ENCODE assay signal across 9 cellular contexts in the genomic region with DNA sequence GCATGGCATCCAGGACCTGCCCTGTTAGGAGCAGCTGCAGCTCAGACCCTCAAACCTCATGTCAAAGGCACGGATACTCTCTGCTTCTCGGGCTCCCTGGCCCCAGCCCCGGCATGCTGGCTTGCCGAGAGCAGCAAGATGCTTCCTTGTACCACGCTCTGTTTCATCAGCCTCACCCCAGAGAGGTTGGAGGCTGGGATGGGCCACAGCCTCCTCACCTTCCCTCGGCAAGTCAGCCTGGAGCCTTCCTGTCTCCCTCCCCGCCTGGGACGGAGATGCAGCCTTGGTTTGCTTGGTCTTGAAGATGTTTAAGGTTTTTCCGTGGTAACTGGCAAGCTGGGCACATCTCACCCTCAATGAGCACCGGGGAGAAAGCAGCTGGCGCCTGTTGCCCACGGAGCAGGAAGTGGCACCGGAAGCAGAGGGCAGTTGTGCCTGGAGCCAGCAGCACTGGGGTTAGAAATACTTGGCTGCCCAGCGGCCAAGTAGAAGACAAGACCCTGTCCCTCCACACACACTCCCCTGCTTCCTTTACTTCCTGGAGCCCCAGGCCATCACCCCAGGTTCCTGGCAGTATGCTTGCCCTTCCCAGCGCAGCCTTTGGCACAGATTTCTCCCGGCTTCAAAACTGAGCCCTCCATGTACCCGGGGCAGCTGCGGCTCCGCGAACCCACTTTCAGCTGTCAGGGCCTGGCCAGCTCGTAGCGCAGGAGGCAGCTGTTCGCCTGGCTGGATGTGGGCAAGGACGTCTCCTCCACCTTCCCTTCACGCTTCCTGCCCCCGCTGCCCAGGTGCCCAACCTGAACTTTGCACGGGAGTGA. TPM values are rescaled to one million over a fixed set of nuclear protein-coding genes. Genes with fewer than 3 reads are reported as not detected.
DNase-seq lines count a peak whose midpoint lies in the region; ATAC-seq and TF ChIP-seq lines count a peak whose summit lies in the region.
"Had no signal": no experiment of that assay in that cellular context is flagged by ENCODE, and none has a peak within 500 bp of the region (broad histone marks: within the 10 kb centered on the region; RNA-seq: fewer than 3 reads in every experiment).

No MANE protein-coding gene starts in this region.

- H3K4me3 ChIP-seq in upper lobe of right lung = no peak overlapping the region
- H3K4me3 ChIP-seq: lung had no signal

- peak; percentile 55 for ATAC-seq in activated T-helper 17 cell treated with anti-CD3 and anti-CD28 coated beads, Interleukin-2, amount 50 U/mL, for 72 hours (replicated peaks)
- ATAC-seq in naive B cell (ENCODE audit: low read depth in 2 of 2) = peak in 1 of 2 donors; percentile 11
- peak; percentile 19 for ATAC-seq in upper lobe of right lung

- H3K4me3 Mint-ChIP-seq in activated T-helper 17 cell treated with anti-CD3 and anti-CD28 coated beads, Interleukin-2, amount 50 U/mL, for 72 hours = peak overlapping the region; percentile 84
- peak overlapping the region; percentile 19 to 84 (median 61) for H3K4me3 Mint-ChIP-seq in naive B cell

- H3K4me1 Mint-ChIP-seq in activated T-helper 17 cell treated with anti-CD3 and anti-CD28 coated beads, Interleukin-2, amount 50 U/mL, for 72 hours = peaks cover 20% of the 10 kb centered on the region
- H3K4me1 Mint-ChIP-seq in naive B cell = peaks cover 17 to 24% (median 22%) of the 10 kb centered on the region in 3 donors

- DNase-seq in activated gamma-delta T cell treated with Interleukin-2 at 50 U/mL for 16 hours = peak; percentile 44
- DNase-seq in activated gamma-delta T cell (lab: John Stamatoyannopoulos, UW) = no peak
- DNase-seq in naive B cell = no peak
- peak; percentile 60 for DNase-seq in upper lobe of right lung
- no peak for DNase-seq in NCI-H1930 (lab: John Stamatoyannopoulos, UW)
- no peak for DNase-seq in C1 segment of cervical spinal cord (lab: John Stamatoyannopoulos, UW)
- DNase-seq in hippocampal formation (lab: John Stamatoyannopoulos, UW) = no peak

- no peaks in the 10 kb centered on the region for H3K27me3 Mint-ChIP-seq in activated T-helper 17 cell treated with anti-CD3 and anti-CD28 coated beads, Interleukin-2, amount 50 U/mL, for 72 hours
- no peaks in the 10 kb centered on the region for H3K27me3 Mint-ChIP-seq in naive B cell

- no peaks in the 10 kb centered on the region for H3K9me3 ChIP-seq in upper lobe of right lung

- peak overlapping the region; percentile 92 for H3K27ac Mint-ChIP-seq in activated T-helper 17 cell treated with anti-CD3 and anti-CD28 coated beads, Interleukin-2, amount 50 U/mL, for 72 hours
- peak overlapping the region in 5 of 6 donors; percentile 42 to 87 (median 77) for H3K27ac Mint-ChIP-seq in naive B cell

- no peaks in the 10 kb centered on the region for H3K36me3 Mint-ChIP-seq in activated T-helper 17 cell treated with anti-CD3 and anti-CD28 coated beads, Interleukin-2, amount 50 U/mL, for 72 hours (ENCODE audit: low read depth)
- H3K36me3 Mint-ChIP-seq in naive B cell = no peaks in the 10 kb centered on the region

- no peaks in the 10 kb centered on the region for H3K36me3 ChIP-seq in upper lobe of right lung

- H3K9me3 Mint-ChIP-seq in activated T-helper 17 cell treated with anti-CD3 and anti-CD28 coated beads, Interleukin-2, amount 50 U/mL, for 72 hours = no peaks in the 10 kb centered on the region
- H3K9me3 Mint-ChIP-seq in naive B cell = peaks cover 0 to 4% (median 0%) of the 10 kb centered on the region in 7 donors

- H3K27ac ChIP-seq in upper lobe of right lung = no peak overlapping the region

- no peaks in the 10 kb centered on the region for H3K27me3 ChIP-seq in upper lobe of right lung

- intact Hi-C loops in upper lobe of right lung (cut with DNase I) = no loop called here

- no peak for TF ChIP-seq CTCF in upper lobe of right lung (IDR thresholded peaks at IDR 0.05)

- no peaks in the 10 kb centered on the region for H3K4me1 ChIP-seq in upper lobe of right lung

RNA-seq across cellular contexts. Expression of a gene that starts 17.4 kb away (rescaled TPM):
- 10 to 100 TPM; 24.4 to 49.9 TPM for total RNA-seq in activated T-helper 17 cell treated with anti-CD3 and anti-CD28 coated beads, Interleukin-2, amount 50 U/mL, for 72 hours
- polyA plus RNA-seq in naive B cell (ENCODE audit: low read depth in 6 of 6) = under 1 TPM in 2 of 6 donors, not detected in 4; 0.18 to 0.23 TPM
- total RNA-seq in upper lobe of right lung = 5.4 TPM

Comparison
In these comparisons a context has a peak if more than half of its experiments do, and no peak if none do; other contexts are left out.
1. DNase-seq: peak in activated gamma-delta T cell treated with Interleukin-2 at 50 U/mL for 16 hours (single experiment) and upper lobe of right lung (single experiment); none in activated gamma-delta T cell (single experiment), naive B cell (single experiment), NCI-H1930 (0 of 2), C1 segment of cervical spinal cord (0 of 14) and hippocampal formation (0 of 2).